In the genomic region with DNA sequence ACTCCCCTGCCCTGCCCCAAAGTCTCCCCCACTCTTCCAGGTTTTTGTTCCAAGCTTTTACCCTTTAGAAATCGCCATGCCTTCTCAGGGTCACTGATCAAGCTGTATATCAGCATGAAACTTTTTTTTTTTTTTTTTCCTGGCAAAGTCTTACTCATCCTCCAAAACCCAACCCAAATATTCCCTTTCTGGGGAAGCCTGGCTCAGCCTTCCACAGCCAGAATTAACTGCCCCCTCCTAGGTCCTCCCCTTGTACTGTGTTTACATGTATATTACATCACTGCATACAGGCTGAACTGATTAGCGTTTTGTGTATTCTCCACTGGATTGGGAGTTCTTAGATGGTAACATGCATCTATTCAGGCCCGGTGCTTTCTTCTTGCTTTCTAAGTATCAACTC, we compare ENCODE assay signal across 30 cellular contexts. TPM values are rescaled to one million over a fixed set of nuclear protein-coding genes. Genes with fewer than 3 reads are reported as not detected.
DNase-seq lines count a peak whose midpoint lies in the region; ATAC-seq and TF ChIP-seq lines count a peak whose summit lies in the region.
"Had no signal": no experiment of that assay in that cellular context is flagged by ENCODE, and none has a peak within 500 bp of the region (broad histone marks: within the 10 kb centered on the region; RNA-seq: fewer than 3 reads in every experiment).

No MANE protein-coding gene starts in this region.

- no peak for ATAC-seq in GM23338
- ATAC-seq in RWPE2 (ENCODE audit: low read depth), result peak; percentile 37
- ATAC-seq in HG03460 (IDR thresholded peaks at IDR 0.05; ENCODE audit: unreplicated experiment), result no peak
- ATAC-seq: activated T-cell treated with anti-CD3 and anti-CD28 coated beads, Interleukin-2, amount 50 U/mL, for 72 hours; body of pancreas; left ventricle myocardium superior; natural killer cell; Panc1; stimulated activated naive CD8-positive, alpha-beta T cell treated with anti-CD3 and anti-CD28 coated beads, Interleukin-15, Interleukin-2, amounts not matched to agents 100 U/mL and 50 U/mL, for 24 hours had no signal

- WGBS in esophagus, 2 donors, result 37 to 51% methylated on average over 3 of the region's 3 CpGs

- H3K9me3 Mint-ChIP-seq in GM23338 (no peaks in the 10 kb centered on the region), nephron progenitor cell (no peaks in the 10 kb centered on the region)
- H3K9me3 Mint-ChIP-seq: activated T-cell treated with anti-CD3 and anti-CD28 coated beads, Interleukin-2, amount 50 U/mL, for 72 hours; natural killer cell had no signal

- H3K27ac Mint-ChIP-seq in GM23338, result no peak overlapping the region
- H3K27ac Mint-ChIP-seq in nephron progenitor cell, result peak overlapping the region; percentile 4
- H3K27ac Mint-ChIP-seq: activated T-cell treated with anti-CD3 and anti-CD28 coated beads, Interleukin-2, amount 50 U/mL, for 72 hours; natural killer cell had no signal

- H3K27me3 ChIP-seq in GM23338 (ENCODE audit: insufficient read depth) (no peaks in the 10 kb centered on the region), RWPE2 (ENCODE audit: insufficient read depth, poor library complexity, severe bottlenecking) (no peaks in the 10 kb centered on the region), esophagus (ENCODE audit: control insufficient read depth in 1 of 2, insufficient read depth in 2 of 2, low read length in 2 of 2) (no peaks in the 10 kb centered on the region)
- H3K27me3 ChIP-seq: BE2C, body of pancreas, thyroid gland had no signal

- H3K4me1 ChIP-seq in GM23338 (ENCODE audit: insufficient read depth) (peaks cover 4% of the 10 kb centered on the region; the same call in 1 of the 2 replicates), RWPE2 (ENCODE audit: insufficient read depth, poor library complexity, severe bottlenecking) (peaks cover 25% of the 10 kb centered on the region), esophagus (ENCODE audit: control insufficient read depth in 2 of 2, insufficient read depth in 2 of 2, low read length in 1 of 2) (peaks cover 0 to 2% of the 10 kb centered on the region in 2 donors)
- H3K4me1 ChIP-seq: BE2C, body of pancreas, thyroid gland had no signal

- H3K4me3 ChIP-seq in GM23338, result no peak overlapping the region
- no peak overlapping the region for H3K4me3 ChIP-seq in RWPE2 (ENCODE audit: severe bottlenecking)
- H3K4me3 ChIP-seq in esophagus (ENCODE audit: low read depth in 1 of 2, low read length in 2 of 2), result peak overlapping the region in 1 of 2 donors; percentile 29
- no peak overlapping the region for H3K4me3 ChIP-seq in coronary artery
- H3K4me3 ChIP-seq: body of pancreas, thyroid gland had no signal

- no peaks in the 10 kb centered on the region for H3K79me2 ChIP-seq in GM23338 (replicated peaks; ENCODE audit: insufficient read depth)

- DNase-seq in GM23338 (ENCODE audit: low spot score) (no peak), RWPE2 (ENCODE audit: low spot score) (no peak), nephron progenitor cell (no peak), NCI-H1694 (lab: John Stamatoyannopoulos, UW) (no peak), coronary artery (ENCODE audit: low spot score) (no peak)
- DNase-seq in stimulated activated CD4-positive, alpha-beta T cell treated with anti-CD3 and anti-CD28 coated beads, Interleukin-4, amount 100 ng/mL, for 4 hours, result no peak
- DNase-seq: activated CD4-positive, alpha-beta T cell treated with anti-CD3 and anti-CD28 coated beads, Interleukin-2, amount 50 U/mL, for 4 hours; activated CD4-positive, CD25-positive, alpha-beta regulatory T cell; activated naive CD4-positive, alpha-beta T cell; activated T-cell treated with anti-CD3 and anti-CD28 coated beads, Interleukin-2, amount 50 U/mL, for 72 hours; BE2C; DMS153; left ventricle myocardium superior; midbrain; natural killer cell; NCI-H2107; NCI-H510A; stimulated activated naive CD8-positive, alpha-beta T cell treated with anti-CD3 and anti-CD28 coated beads, Interleukin-15, Interleukin-2, amounts not matched to agents 100 U/mL and 50 U/mL, for 24 hours; T1000; thyroid gland had no signal

- no peak overlapping the region for H3K27ac ChIP-seq in GM23338 (ENCODE audit: low read depth)
- peak overlapping the region; percentile 83 for H3K27ac ChIP-seq in RWPE2 (ENCODE audit: poor library complexity, severe bottlenecking)
- peak overlapping the region; percentile 92 to 99 for H3K27ac ChIP-seq in esophagus (ENCODE audit: low read depth in 2 of 2, low read length in 1 of 2)
- H3K27ac ChIP-seq in coronary artery, result no peak overlapping the region
- H3K27ac ChIP-seq: body of pancreas, thyroid gland had no signal

- H3K9me2 ChIP-seq in GM23338 (ENCODE audit: insufficient read depth), result no peaks in the 10 kb centered on the region

- no peaks in the 10 kb centered on the region for H4K20me1 ChIP-seq in GM23338 (replicated peaks; ENCODE audit: insufficient read depth)

- no peaks in the 10 kb centered on the region for H3K9me3 ChIP-seq in RWPE2 (ENCODE audit: severe bottlenecking)
- H3K9me3 ChIP-seq in esophagus (ENCODE audit: control insufficient read depth in 2 of 2, insufficient read depth in 1 of 2, low read depth in 1 of 2, low read length in 1 of 2), result no peaks in the 10 kb centered on the region
- H3K9me3 ChIP-seq: BE2C, body of pancreas, thyroid gland had no signal

- H3K4me3 Mint-ChIP-seq in GM23338 (no peak overlapping the region), nephron progenitor cell (no peak overlapping the region)
- H3K4me3 Mint-ChIP-seq: activated T-cell treated with anti-CD3 and anti-CD28 coated beads, Interleukin-2, amount 50 U/mL, for 72 hours; natural killer cell had no signal

- H3K4me1 Mint-ChIP-seq in GM23338 (peaks cover 14% of the 10 kb centered on the region), nephron progenitor cell (peaks cover 66% of the 10 kb centered on the region)
- H3K4me1 Mint-ChIP-seq: natural killer cell had no signal

- H3F3A ChIP-seq in GM23338 (replicated peaks; ENCODE audit: low read depth), result no peaks in the 10 kb centered on the region

- H3K27me3 Mint-ChIP-seq in GM23338 (ENCODE audit: insufficient read depth, low read depth, poor library complexity) (no peaks in the 10 kb centered on the region), nephron progenitor cell (ENCODE audit: low read depth, poor library complexity) (peaks cover 17% of the 10 kb centered on the region)

- TF ChIP-seq CTCF in GM23338 (conservative IDR thresholded peaks at IDR 0.05; ENCODE audit: low read depth in 2 of 2) (no peak), RWPE2 (IDR thresholded peaks at IDR 0.05; ENCODE audit: poor library complexity, severe bottlenecking) (no peak), nephron progenitor cell (IDR thresholded peaks at IDR 0.05) (no peak), coronary artery (IDR thresholded peaks at IDR 0.05) (no peak)

- H3K36me3 Mint-ChIP-seq in GM23338 (ENCODE audit: low read depth) (no peaks in the 10 kb centered on the region), nephron progenitor cell (ENCODE audit: low read depth) (no peaks in the 10 kb centered on the region)
- H3K36me3 Mint-ChIP-seq: natural killer cell had no signal

- H3K36me3 ChIP-seq in GM23338 (ENCODE audit: insufficient read depth), result no peaks in the 10 kb centered on the region
- H3K36me3 ChIP-seq in RWPE2 (ENCODE audit: low read depth), result no peaks in the 10 kb centered on the region
- H3K36me3 ChIP-seq in esophagus (ENCODE audit: control insufficient read depth in 2 of 2, insufficient read depth in 2 of 2, low read length in 1 of 2), result no peaks in the 10 kb centered on the region
- H3K36me3 ChIP-seq: BE2C, thyroid gland had no signal

- no peak overlapping the region for H3K4me2 ChIP-seq in GM23338

- peak overlapping the region; percentile 90 for H2AFZ ChIP-seq in GM23338

TF ChIP-seq in GM23338, 12 proteins besides CTCF, POLR2A, EP300 and RAD21 (continues in another document):
- no peak for TF ChIP-seq REST (IDR thresholded peaks at IDR 0.05; ENCODE audit: unreplicated experiment)

RNA-seq across cellular contexts. Expression of gene NOBOX, which starts 4.6 kb away (rescaled TPM):
- total RNA-seq in GM23338 (2014; rRNA removed; shearing (Covaris generic)), result not detected in 2 replicates
- polyA plus RNA-seq in GM23338 (2016; fragmentation: Nextera tagmentation; extraction: Ambion mirVana) (not detected in 2 replicates), esophagus (not detected)
- total RNA-seq: A673; activated T-cell treated with anti-CD3 and anti-CD28 coated beads, Interleukin-2, amount 50 U/mL, for 72 hours; body of pancreas; cerebellum; glomerular endothelial cell; HT-29; left ventricle myocardium superior; natural killer cell; omental fat pad; thyroid gland had no signal
- polyA plus RNA-seq: adipose tissue had no signal

RNA-seq across cellular contexts. Expression of gene ARHGEF5, which starts 52.9 kb away (rescaled TPM):
- total RNA-seq in GM23338 (2014; rRNA removed; shearing (Covaris generic)), result 27.1 and 27.3 TPM in 2 replicates
- polyA plus RNA-seq in GM23338 (2016; fragmentation: Nextera tagmentation; extraction: Ambion mirVana), result 10.2 TPM in 2 replicates
- 10 to 100 TPM; 14.6 to 22.1 TPM for polyA plus RNA-seq in esophagus

Comparison
In these comparisons a context has a peak if more than half of its experiments do, and no peak if none do; other contexts are left out.
1. H3K27ac ChIP-seq: peak in RWPE2 (single experiment) and esophagus (2 of 2); none in GM23338 (single experiment) and coronary artery (0 of 2).